26 cellular contexts compared by ENCODE assay signal in the genomic region with DNA sequence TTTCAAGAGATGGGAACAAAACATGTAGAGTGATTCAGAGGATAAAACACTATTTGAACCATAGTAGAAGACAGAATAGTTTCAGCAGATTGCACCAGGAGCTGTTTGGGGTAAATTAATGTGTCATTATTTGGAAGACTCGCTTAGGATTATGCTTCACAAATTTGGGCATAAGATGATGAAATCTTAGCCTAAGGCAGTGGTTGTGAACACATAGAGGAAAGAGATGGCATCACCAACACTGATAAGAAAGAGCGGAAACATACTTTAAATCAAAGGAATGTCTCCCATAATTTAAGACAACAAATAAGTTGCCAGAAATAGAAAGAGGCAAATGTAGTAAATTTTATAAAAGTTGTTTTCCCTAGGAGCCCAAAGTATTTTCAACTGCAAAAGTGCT.
DNase-seq lines count a peak whose midpoint lies in the region; ATAC-seq and TF ChIP-seq lines count a peak whose summit lies in the region.
"Had no signal": no experiment of that assay in that cellular context is flagged by ENCODE, and none has a peak within 500 bp of the region (broad histone marks: within the 10 kb centered on the region; RNA-seq: fewer than 3 reads in every experiment).

No MANE protein-coding gene starts in this region.

- TF ChIP-seq CTCF in fibroblast of villous mesenchyme (IDR thresholded peaks at IDR 0.05; ENCODE audit: insufficient read depth, low read depth, low read length): no peak

- H3K4me3 ChIP-seq in fibroblast of villous mesenchyme (ENCODE audit: low read depth, low read length): no peak overlapping the region
- H3K4me3 ChIP-seq: A549, PC-9, SJSA1 had no signal

- DNase-seq in EH (ENCODE audit: low read depth) (peak; percentile 46), M059J (ENCODE audit: low read depth) (peak; percentile 26), amniotic epithelial cell (ENCODE audit: low read depth) (peak; percentile 53), fibroblast of villous mesenchyme (ENCODE audit: low read depth) (peak; percentile 13), KBM-7 (no peak)
- DNase-seq in stimulated activated CD4-positive, alpha-beta T cell treated with anti-CD3 and anti-CD28 coated beads, Interleukin-4, amount 100 ng/mL, for 24 hours: no peak
- DNase-seq: C1 segment of cervical spinal cord; CD4-positive, alpha-beta memory T cell; COR-L47; DMS53; GF-D8; HCEC 1CT; Karpas-422; MV-4-11; NCI-H1105; NCI-H1436 treated with DMSO at 0.1 percent for 48 hours; NCI-H187 treated with DMSO at 0.1 percent for 48 hours; NCI-H2171 treated with DMSO at 0.1 percent for 48 hours; NCI-H524; NCI-H748 treated with DMSO at 0.1 percent for 48 hours; PC-9; Right ventricle myocardium superior; RPMI8226 had no signal

- in situ Hi-C loops in KBM-7 (cut with MboI; ENCODE audit: low pct_unique_long_range_greater_than_20kb, low sequenced_read_pairs): no loop called here

- ATAC-seq in GM19328 (IDR thresholded peaks at IDR 0.05; ENCODE audit: unreplicated experiment): no peak
- ATAC-seq: A549 had no signal

Comparison
In these comparisons a context has a peak if more than half of its experiments do, and no peak if none do; other contexts are left out.
1. DNase-seq: peak in EH (single experiment), M059J (single experiment), amniotic epithelial cell (single experiment) and fibroblast of villous mesenchyme (single experiment); none in stimulated activated CD4-positive, alpha-beta T cell treated with anti-CD3 and anti-CD28 coated beads, Interleukin-4, amount 100 ng/mL, for 24 hours (single experiment) and KBM-7 (single experiment).